Comparison of ENCODE assay signal across 12 cellular contexts in genomic region chr2:46363535-46364170, GRCh38.
DNase-seq lines count a peak whose midpoint lies in the region; ATAC-seq and TF ChIP-seq lines count a peak whose summit lies in the region.
"Had no signal": no experiment of that assay in that cellular context is flagged by ENCODE, and none has a peak within 500 bp of the region (broad histone marks: within the 10 kb centered on the region; RNA-seq: fewer than 3 reads in every experiment).

No MANE protein-coding gene starts in this region.

- no peak for TF ChIP-seq CTCF in chondrocyte (IDR thresholded peaks at IDR 0.05)
- no peak for TF ChIP-seq CTCF in retinal pigment epithelial cell (conservative IDR thresholded peaks at IDR 0.05; ENCODE audit: low read depth, low read length)
- no peak for TF ChIP-seq CTCF in GM23338 (conservative IDR thresholded peaks at IDR 0.05; ENCODE audit: low read depth in 2 of 2)

- H3K4me1 Mint-ChIP-seq in chondrocyte (ENCODE audit: low read depth): peaks cover 18% of the 10 kb centered on the region
- 0 out of 3 replicates have a peak, but pooled peaks cover 2% of the 10 kb centered on the region for H3K4me1 Mint-ChIP-seq in GM23338

- H3K27ac ChIP-seq in GM23338 (ENCODE audit: low read depth): no peak overlapping the region
- H3K27ac ChIP-seq: epithelial cell of prostate, SJSA1, suprapubic skin had no signal

- DNase-seq in EL (peak; percentile 61), NCI-H226 (peak; percentile 32), chondrocyte (ENCODE audit: low spot score) (no peak), retinal pigment epithelial cell (ENCODE audit: low read depth) (peak; percentile 93), NCI-H526 (lab: John Stamatoyannopoulos, UW) (no peak), GM23338 (ENCODE audit: low spot score) (no peak)
- no peak for DNase-seq in central memory CD4-positive, alpha-beta T cell
- DNase-seq: stimulated activated CD4-positive, alpha-beta T cell treated with anti-CD3 and anti-CD28 coated beads, Interleukin-12 subunit alpha, Interleukin-12 subunit beta, amount 100 ng/mL, for 4 hours had no signal

- no peaks in the 10 kb centered on the region for H3K4me1 ChIP-seq in GM23338 (ENCODE audit: insufficient read depth)

- H3K36me3 Mint-ChIP-seq in chondrocyte (ENCODE audit: low read depth): peaks cover 24% of the 10 kb centered on the region
- H3K36me3 Mint-ChIP-seq in GM23338 (ENCODE audit: low read depth): no peaks in the 10 kb centered on the region; the same call in 2 of the 3 replicates
- H3K36me3 Mint-ChIP-seq: memory B cell had no signal

- no peaks in the 10 kb centered on the region for H3F3A ChIP-seq in GM23338 (replicated peaks; ENCODE audit: low read depth)

- H2AFZ ChIP-seq in GM23338: no peak overlapping the region

- H3K4me3 ChIP-seq in retinal pigment epithelial cell (ENCODE audit: low read length) (no peak overlapping the region), GM23338 (no peak overlapping the region)
- H3K4me3 ChIP-seq: SJSA1, suprapubic skin had no signal

- H3K36me3 ChIP-seq in GM23338 (ENCODE audit: insufficient read depth): 0 out of 2 replicates have a peak, but pooled peaks cover 7% of the 10 kb centered on the region

- H3K27me3 ChIP-seq in GM23338 (ENCODE audit: insufficient read depth): no peaks in the 10 kb centered on the region
- H3K27me3 ChIP-seq: SJSA1, suprapubic skin had no signal

- H3K27ac Mint-ChIP-seq in chondrocyte (ENCODE audit: unreplicated experiment) (peak overlapping the region; percentile 68), GM23338 (no peak overlapping the region)
- H3K27ac Mint-ChIP-seq: memory B cell had no signal

- H4K20me1 ChIP-seq in GM23338 (replicated peaks; ENCODE audit: insufficient read depth): no peaks in the 10 kb centered on the region

- no peaks in the 10 kb centered on the region for H3K79me2 ChIP-seq in GM23338 (replicated peaks; ENCODE audit: insufficient read depth)

- H3K9me2 ChIP-seq in GM23338 (ENCODE audit: insufficient read depth): peaks cover 10% of the 10 kb centered on the region; the same call in 1 of the 2 replicates

- H3K4me2 ChIP-seq in GM23338: no peak overlapping the region

- ATAC-seq in GM23338: no peak

- H3K9me3 Mint-ChIP-seq in chondrocyte (ENCODE audit: low read depth) (no peaks in the 10 kb centered on the region), GM23338 (peaks cover 6% of the 10 kb centered on the region; the same call in 2 of the 3 replicates)
- H3K9me3 Mint-ChIP-seq: memory B cell had no signal

- H3K27me3 Mint-ChIP-seq in chondrocyte (ENCODE audit: low read depth): no peaks in the 10 kb centered on the region
- H3K27me3 Mint-ChIP-seq in GM23338 (ENCODE audit: insufficient read depth, low read depth, poor library complexity): no peaks in the 10 kb centered on the region
- H3K27me3 Mint-ChIP-seq: memory B cell had no signal

- no peak overlapping the region for H3K4me3 Mint-ChIP-seq in chondrocyte (ENCODE audit: unreplicated experiment)
- no peak overlapping the region for H3K4me3 Mint-ChIP-seq in GM23338
- H3K4me3 Mint-ChIP-seq: memory B cell had no signal

TF ChIP-seq in GM23338, 12 proteins besides CTCF, POLR2A, EP300 and RAD21 (continues in another document):
- no peak for TF ChIP-seq ZNF462 (CRISPR knock-in tag; IDR thresholded peaks at IDR 0.05)
- TF ChIP-seq ZNF114 (CRISPR knock-in tag; IDR thresholded peaks at IDR 0.05): no peak
- TF ChIP-seq EZH2 (IDR thresholded peaks at IDR 0.05; ENCODE audit: low read depth, unreplicated experiment): no peak
- no peak for TF ChIP-seq ZNF331 (CRISPR knock-in tag; IDR thresholded peaks at IDR 0.05; ENCODE audit: low read depth)
- TF ChIP-seq STAT1 (IDR thresholded peaks at IDR 0.05; ENCODE audit: unreplicated experiment): no peak
- TF ChIP-seq CREB1 (CRISPR knock-in tag; IDR thresholded peaks at IDR 0.05; ENCODE audit: low read depth): no peak
- no peak for TF ChIP-seq REST (IDR thresholded peaks at IDR 0.05; ENCODE audit: unreplicated experiment)
- TF ChIP-seq NANOG (IDR thresholded peaks at IDR 0.05; ENCODE audit: borderline replicate concordance): no peak
- no peak for TF ChIP-seq EZH2phosphoT487 (IDR thresholded peaks at IDR 0.05; ENCODE audit: unreplicated experiment)
- TF ChIP-seq POLR2AphosphoS5 (IDR thresholded peaks at IDR 0.05; ENCODE audit: low read depth): no peak

Comparison
In these comparisons a context has a peak if more than half of its experiments do, and no peak if none do; other contexts are left out.
1. DNase-seq: peak in EL (single experiment), NCI-H226 (single experiment) and retinal pigment epithelial cell (single experiment); none in chondrocyte (single experiment), NCI-H526 (0 of 2), central memory CD4-positive, alpha-beta T cell (single experiment) and GM23338 (single experiment).